ENCODE assay signal across 27 cellular contexts in the genomic region with DNA sequence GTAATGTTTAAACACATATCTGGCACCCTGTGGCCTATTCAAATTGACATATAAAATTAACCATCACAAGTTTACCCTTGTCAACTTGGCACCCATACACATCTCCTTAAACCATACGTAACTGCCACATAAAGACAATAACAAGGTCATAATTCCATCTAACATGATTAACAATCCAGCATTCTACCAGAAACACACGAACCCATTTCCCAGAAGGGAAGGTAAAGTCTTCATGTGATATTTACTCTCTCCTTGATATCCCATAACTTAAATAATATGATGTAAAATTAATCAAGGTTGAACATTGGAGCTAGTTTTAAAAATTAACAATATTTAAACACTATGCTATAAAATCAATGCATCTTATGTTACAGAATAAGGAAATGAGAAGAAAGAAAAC.
"Had no signal": no experiment of that assay in that cellular context is flagged by ENCODE, and none has a peak within 500 bp of the region (broad histone marks: within the 10 kb centered on the region; RNA-seq: fewer than 3 reads in every experiment).

No MANE protein-coding gene starts in this region.

- H3K27ac Mint-ChIP-seq: mesothelial cell of epicardium; naive B cell; natural killer cell; nephron progenitor cell; stimulated activated effector memory CD8-positive, alpha-beta T cell treated with anti-CD3 and anti-CD28 coated beads, Interleukin-12 subunit alpha, Interleukin-12 subunit beta, amount 100 ng/mL, for 72 hours; stimulated activated naive CD8-positive, alpha-beta T cell treated with anti-CD3 and anti-CD28 coated beads, Interleukin-15, Interleukin-2, amounts not matched to agents 100 ng/mL and 50 ng/mL, for 24 hours had no signal

- DNase-seq: islet precursor cell; left ventricle myocardium inferior; mesendoderm; naive B cell; natural killer cell; nephron progenitor cell; nucleus accumbens; pancreas; posterior cingulate gyrus; right cardiac atrium; sigmoid colon; small intestine; spleen; stimulated activated CD4-positive, alpha-beta T cell treated with anti-CD3 and anti-CD28 coated beads, Interleukin-4, amount 100 ng/mL, for 24 hours; stimulated activated naive CD4-positive, alpha-beta T cell; tibial artery; trophoblast cell; upper lobe of right lung had no signal

- H3K36me3 Mint-ChIP-seq: mesothelial cell of epicardium; naive B cell; natural killer cell; stimulated activated effector memory CD8-positive, alpha-beta T cell treated with anti-CD3 and anti-CD28 coated beads, Interleukin-12 subunit alpha, Interleukin-12 subunit beta, amount 100 ng/mL, for 72 hours had no signal

- ATAC-seq: natural killer cell; pancreas; right cardiac atrium; stimulated activated effector memory CD8-positive, alpha-beta T cell treated with anti-CD3 and anti-CD28 coated beads, Interleukin-12 subunit alpha, Interleukin-12 subunit beta, amount 100 ng/mL, for 72 hours; upper lobe of right lung had no signal

- FAIRE-seq: pancreas, small intestine, urothelium cell line had no signal

- H3K36me3 ChIP-seq: left ventricle myocardium inferior, pancreas, prostate gland, sigmoid colon, spleen, suprapubic skin, thoracic aorta, tibial artery, upper lobe of right lung had no signal

- H3K4me3 ChIP-seq: hepatocyte, left ventricle myocardium inferior, lung, pancreas, prostate gland, sigmoid colon, spleen, suprapubic skin, thoracic aorta, tibial artery, upper lobe of right lung had no signal

- H3K79me2 ChIP-seq: hepatocyte had no signal

- H3K27ac ChIP-seq: hepatocyte, left ventricle myocardium inferior, pancreas, prostate gland, sigmoid colon, spleen, suprapubic skin, thoracic aorta, tibial artery, upper lobe of right lung had no signal

- H3K9me3 ChIP-seq: left ventricle myocardium inferior, pancreas, prostate gland, sigmoid colon, spleen, suprapubic skin, thoracic aorta, tibial artery, upper lobe of right lung had no signal

- H3K9me3 Mint-ChIP-seq: mesothelial cell of epicardium; natural killer cell; nephron progenitor cell; stimulated activated effector memory CD8-positive, alpha-beta T cell treated with anti-CD3 and anti-CD28 coated beads, Interleukin-12 subunit alpha, Interleukin-12 subunit beta, amount 100 ng/mL, for 72 hours; stimulated activated naive CD8-positive, alpha-beta T cell treated with anti-CD3 and anti-CD28 coated beads, Interleukin-15, Interleukin-2, amounts not matched to agents 100 ng/mL and 50 ng/mL, for 24 hours had no signal

- H3K4me1 ChIP-seq: left ventricle myocardium inferior, prostate gland, sigmoid colon, spleen, suprapubic skin, tibial artery, upper lobe of right lung had no signal

- H3K27me3 ChIP-seq: hepatocyte, pancreas, sigmoid colon, spleen, suprapubic skin, tibial artery, upper lobe of right lung had no signal

- H3K4me1 Mint-ChIP-seq: mesothelial cell of epicardium; naive B cell; stimulated activated effector memory CD8-positive, alpha-beta T cell treated with anti-CD3 and anti-CD28 coated beads, Interleukin-12 subunit alpha, Interleukin-12 subunit beta, amount 100 ng/mL, for 72 hours had no signal

- H3K4me3 Mint-ChIP-seq: mesothelial cell of epicardium; naive B cell; natural killer cell; nephron progenitor cell; stimulated activated effector memory CD8-positive, alpha-beta T cell treated with anti-CD3 and anti-CD28 coated beads, Interleukin-12 subunit alpha, Interleukin-12 subunit beta, amount 100 ng/mL, for 72 hours; stimulated activated naive CD8-positive, alpha-beta T cell treated with anti-CD3 and anti-CD28 coated beads, Interleukin-15, Interleukin-2, amounts not matched to agents 100 ng/mL and 50 ng/mL, for 24 hours had no signal

- H2AFZ ChIP-seq: hepatocyte had no signal

- H3K4me2 ChIP-seq: hepatocyte had no signal
